Comparison of ENCODE assay signal across 10 cellular contexts in genomic region chr11:78432058-78432515, GRCh38. TPM values are rescaled to one million over a fixed set of nuclear protein-coding genes. Genes with fewer than 3 reads are reported as not detected.
DNase-seq lines count a peak whose midpoint lies in the region; ATAC-seq, FAIRE-seq and TF ChIP-seq lines count a peak whose summit lies in the region.
"Had no signal": no experiment of that assay in that cellular context is flagged by ENCODE, and none has a peak within 500 bp of the region (broad histone marks: within the 10 kb centered on the region; RNA-seq: fewer than 3 reads in every experiment).

No MANE protein-coding gene starts in this region.

- no peak for TF ChIP-seq CTCF in WTC11 (IDR thresholded peaks at IDR 0.05)
- TF ChIP-seq CTCF in left lung (IDR thresholded peaks at IDR 0.05) = peak; percentile 32 to 50

- H3K4me1 Mint-ChIP-seq in WTC11 (peaks cover 14% of the 10 kb centered on the region), immature natural killer cell (no peaks in the 10 kb centered on the region)
- H3K4me1 Mint-ChIP-seq: central memory CD8-positive, alpha-beta T cell had no signal

- no peaks in the 10 kb centered on the region for H3K9me3 Mint-ChIP-seq in WTC11
- no peaks in the 10 kb centered on the region for H3K9me3 Mint-ChIP-seq in immature natural killer cell
- H3K9me3 Mint-ChIP-seq: central memory CD8-positive, alpha-beta T cell had no signal

- POLR2A ChIA-PET in WTC11 (lab: Charles Lee) = interaction anchor here (0.7 kb wide), 1 partner anchor 381 kb away, joined by 4 read pairs; no protein-coding TSS in a partner anchor

- H3K27ac Mint-ChIP-seq in WTC11 (no peak overlapping the region), immature natural killer cell (no peak overlapping the region)

- H3K36me3 Mint-ChIP-seq in WTC11 (no peaks in the 10 kb centered on the region), immature natural killer cell (peaks cover 11 to 21% (median 15%) of the 10 kb centered on the region in 3 donors)

- DNase-seq in AG20443 (ENCODE audit: low spot score) (peak; percentile 11), GM12892 (ENCODE audit: insufficient read length) (no peak), WTC11 (ENCODE audit: low spot score) (peak; percentile 42), left lung (no peak), medulla oblongata (ENCODE audit: extremely low spot score) (no peak), immature natural killer cell (no peak)

- H3K4me3 Mint-ChIP-seq in WTC11 (no peak overlapping the region), immature natural killer cell (no peak overlapping the region)
- H3K4me3 Mint-ChIP-seq: central memory CD8-positive, alpha-beta T cell had no signal

- no peaks in the 10 kb centered on the region for H3K9me3 ChIP-seq in left lung
- H3K9me3 ChIP-seq: prostate gland had no signal

- FAIRE-seq in GM12892 (lab: Jason Lieb, UNC) = peak; percentile 54

- intact Hi-C loops in left lung (cut with DNase I) = no loop called here

- H3K27me3 ChIP-seq in left lung = no peaks in the 10 kb centered on the region

- peak; percentile 41; the same call in 1 of the 2 replicates for ATAC-seq in WTC11
- ATAC-seq in left lung = peak; percentile 65
- ATAC-seq in HG03097 (IDR thresholded peaks at IDR 0.05; ENCODE audit: low FRiP score, unreplicated experiment) = no peak
- no peak for ATAC-seq in HG03432 (IDR thresholded peaks at IDR 0.05; ENCODE audit: unreplicated experiment)

- H3K4me1 ChIP-seq in left lung = peaks cover 0 to 23% of the 10 kb centered on the region in 2 donors
- H3K4me1 ChIP-seq: prostate gland had no signal

- H3K4me3 ChIP-seq in left lung = no peak overlapping the region
- H3K4me3 ChIP-seq: prostate gland had no signal

- CTCF ChIA-PET in WTC11 (lab: Charles Lee) = interaction anchor here (0.6 to 2.8 kb wide), 23 partner anchors 8 to 692 kb away, joined by 3 to 20 read pairs (median 3); partner anchors contain the start of gene GAB2

- no peak overlapping the region for H3K27ac ChIP-seq in left lung
- H3K27ac ChIP-seq: prostate gland had no signal

- no peaks in the 10 kb centered on the region for H3K36me3 ChIP-seq in left lung
- H3K36me3 ChIP-seq: prostate gland had no signal

- H3K27me3 Mint-ChIP-seq in WTC11 (ENCODE audit: low read depth) (no peaks in the 10 kb centered on the region), immature natural killer cell (ENCODE audit: low read depth in 3 of 3) (peaks cover 0 to 4% (median 0%) of the 10 kb centered on the region in 3 donors)
- H3K27me3 Mint-ChIP-seq: central memory CD8-positive, alpha-beta T cell had no signal

- no peak for TF ChIP-seq POLR2A in GM12892 (IDR thresholded peaks at IDR 0.05; ENCODE audit: low read depth, low read length)

TF ChIP-seq in WTC11, 78 proteins besides CTCF, POLR2A, EP300 and RAD21:
- TF ChIP-seq KAT7 (CRISPR knock-in tag; IDR thresholded peaks at IDR 0.05; ENCODE audit: borderline replicate concordance) (no peak), NR2C2 (CRISPR knock-in tag; IDR thresholded peaks at IDR 0.05) (no peak), JAZF1 (CRISPR knock-in tag; IDR thresholded peaks at IDR 0.05) (no peak), NR1H2 (CRISPR knock-in tag; IDR thresholded peaks at IDR 0.05) (no peak), PREB (CRISPR knock-in tag; IDR thresholded peaks at IDR 0.05; ENCODE audit: borderline replicate concordance) (no peak), IRF1 (CRISPR knock-in tag; IDR thresholded peaks at IDR 0.05) (no peak), HMGA2 (CRISPR knock-in tag; IDR thresholded peaks at IDR 0.05) (no peak), IRF2 (CRISPR knock-in tag; IDR thresholded peaks at IDR 0.05; ENCODE audit: borderline replicate concordance, low read depth) (no peak), ELF4 (CRISPR knock-in tag; IDR thresholded peaks at IDR 0.05; ENCODE audit: low read depth) (no peak)
- TF ChIP-seq, protein P1, sequence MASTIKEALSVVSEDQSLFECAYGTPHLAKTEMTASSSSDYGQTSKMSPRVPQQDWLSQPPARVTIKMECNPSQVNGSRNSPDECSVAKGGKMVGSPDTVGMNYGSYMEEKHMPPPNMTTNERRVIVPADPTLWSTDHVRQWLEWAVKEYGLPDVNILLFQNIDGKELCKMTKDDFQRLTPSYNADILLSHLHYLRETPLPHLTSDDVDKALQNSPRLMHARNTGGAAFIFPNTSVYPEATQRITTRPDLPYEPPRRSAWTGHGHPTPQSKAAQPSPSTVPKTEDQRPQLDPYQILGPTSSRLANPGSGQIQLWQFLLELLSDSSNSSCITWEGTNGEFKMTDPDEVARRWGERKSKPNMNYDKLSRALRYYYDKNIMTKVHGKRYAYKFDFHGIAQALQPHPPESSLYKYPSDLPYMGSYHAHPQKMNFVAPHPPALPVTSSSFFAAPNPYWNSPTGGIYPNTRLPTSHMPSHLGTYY (CRISPR knock-in tag; IDR thresholded peaks at IDR 0.05) = no peak
- TF ChIP-seq, protein P2, sequence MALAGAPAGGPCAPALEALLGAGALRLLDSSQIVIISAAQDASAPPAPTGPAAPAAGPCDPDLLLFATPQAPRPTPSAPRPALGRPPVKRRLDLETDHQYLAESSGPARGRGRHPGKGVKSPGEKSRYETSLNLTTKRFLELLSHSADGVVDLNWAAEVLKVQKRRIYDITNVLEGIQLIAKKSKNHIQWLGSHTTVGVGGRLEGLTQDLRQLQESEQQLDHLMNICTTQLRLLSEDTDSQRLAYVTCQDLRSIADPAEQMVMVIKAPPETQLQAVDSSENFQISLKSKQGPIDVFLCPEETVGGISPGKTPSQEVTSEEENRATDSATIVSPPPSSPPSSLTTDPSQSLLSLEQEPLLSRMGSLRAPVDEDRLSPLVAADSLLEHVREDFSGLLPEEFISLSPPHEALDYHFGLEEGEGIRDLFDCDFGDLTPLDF (CRISPR knock-in tag; IDR thresholded peaks at IDR 0.05) = no peak
TF ChIP-seq in WTC11: peak in this region for 0.

RNA-seq across cellular contexts. Expression of gene GAB2, which starts 14.5 kb away (rescaled TPM):
- 2.4 TPM for polyA plus RNA-seq in GM12892 (2012; ENCODE audit: missing spikeins)
- total RNA-seq in WTC11 (2021) (8.5 to 10.6 TPM (median 9.7 TPM) in 3 replicates), left lung (10 to 100 TPM; 43.8 to 59.6 TPM)
- polyA plus RNA-seq in immature natural killer cell = 1 to 10 TPM in 2 of 3 donors, not detected in 1; 1.0 TPM

Comparison
In these comparisons a context has a peak if more than half of its experiments do, and no peak if none do; other contexts are left out.
1. DNase-seq: peak in AG20443 (single experiment) and WTC11 (single experiment); none in GM12892 (single experiment), left lung (0 of 2), medulla oblongata (single experiment) and immature natural killer cell (0 of 3).
2. ATAC-seq: peak in WTC11 (single experiment) and left lung (single experiment); none in HG03097 (single experiment) and HG03432 (single experiment).